In genomic region chr6:36441307-36441894, GRCh38 we compare ENCODE assay signal across 8 cellular contexts. TPM values are rescaled to one million over a fixed set of nuclear protein-coding genes. Genes with fewer than 3 reads are reported as not detected.
DNase-seq lines count a peak whose midpoint lies in the region; ATAC-seq and TF ChIP-seq lines count a peak whose summit lies in the region.

No MANE protein-coding gene starts in this region.

- H3K9ac ChIP-seq in neural cell (ENCODE audit: low read length): peak overlapping the region; percentile 32

- TF ChIP-seq EP300 in neural cell (conservative IDR thresholded peaks at IDR 0.05; ENCODE audit: poor library complexity, severe bottlenecking): no peak

- H3K4me3 Mint-ChIP-seq in stimulated activated naive CD8-positive, alpha-beta T cell treated with anti-CD3 and anti-CD28 coated beads, Interleukin-15, Interleukin-2, amounts not matched to agents 100 ng/mL and 50 ng/mL, for 24 hours: peak overlapping the region; percentile 96

- H3K27ac ChIP-seq in RWPE2 (ENCODE audit: poor library complexity, severe bottlenecking) (peak overlapping the region; percentile 78), neural cell (ENCODE audit: low read length) (peak overlapping the region; percentile 45)

- H3K79me2 ChIP-seq in neural cell (replicated peaks; ENCODE audit: insufficient read depth, low read length): peaks cover 21% of the 10 kb centered on the region

- no peaks in the 10 kb centered on the region for H3K27me3 Mint-ChIP-seq in stimulated activated naive CD8-positive, alpha-beta T cell treated with anti-CD3 and anti-CD28 coated beads, Interleukin-15, Interleukin-2, amounts not matched to agents 100 ng/mL and 50 ng/mL, for 24 hours

- no peaks in the 10 kb centered on the region for H3F3A ChIP-seq in neural cell (ENCODE audit: insufficient read depth, low read length, poor library complexity, severe bottlenecking)

- peaks cover 47% of the 10 kb centered on the region for H3K4me1 Mint-ChIP-seq in stimulated activated naive CD8-positive, alpha-beta T cell treated with anti-CD3 and anti-CD28 coated beads, Interleukin-15, Interleukin-2, amounts not matched to agents 100 ng/mL and 50 ng/mL, for 24 hours (ENCODE audit: low read depth)

- H3K9me3 ChIP-seq in RWPE2 (ENCODE audit: severe bottlenecking) (no peaks in the 10 kb centered on the region), neural cell (ENCODE audit: low read length) (no peaks in the 10 kb centered on the region)

- H3K36me3 ChIP-seq in RWPE2 (ENCODE audit: low read depth): peaks cover under 1% of the 10 kb centered on the region; the same call in 1 of the 2 replicates
- no peaks in the 10 kb centered on the region for H3K36me3 ChIP-seq in neural cell (ENCODE audit: insufficient read depth, low read length)

- TF ChIP-seq CTCF in RWPE2 (IDR thresholded peaks at IDR 0.05; ENCODE audit: poor library complexity, severe bottlenecking) (no peak), fibroblast of the aortic adventitia (IDR thresholded peaks at IDR 0.05; ENCODE audit: insufficient read depth, low read length) (no peak), neural cell (IDR thresholded peaks at IDR 0.05; ENCODE audit: poor library complexity, severe bottlenecking) (no peak)

- no peaks in the 10 kb centered on the region for H4K20me1 ChIP-seq in neural cell (ENCODE audit: insufficient read depth)

- DNase-seq in Caki2 (ENCODE audit: low read depth): peak; percentile 97
- DNase-seq in LHCN-M2 (ENCODE audit: low read depth): peak; percentile 97
- peak; percentile 91 for DNase-seq in RWPE2 (ENCODE audit: low spot score)
- peak; percentile 64 for DNase-seq in activated effector memory CD4-positive, alpha-beta T cell treated with Interleukin-2 at 50 U/mL for 16 hours
- peak; percentile 99 for DNase-seq in fibroblast of the aortic adventitia (ENCODE audit: low read depth)

- in situ Hi-C loops in Caki2 (cut with HindIII; ENCODE audit: low pct_unique_long_range_greater_than_20kb, low sequenced_read_pairs): no loop called here

- peak overlapping the region; percentile 52 for H2AFZ ChIP-seq in neural cell (ENCODE audit: low read depth, low read length)

- TF ChIP-seq RAD21 in neural cell (conservative IDR thresholded peaks at IDR 0.05): no peak

- H3K36me3 Mint-ChIP-seq in stimulated activated naive CD8-positive, alpha-beta T cell treated with anti-CD3 and anti-CD28 coated beads, Interleukin-15, Interleukin-2, amounts not matched to agents 100 ng/mL and 50 ng/mL, for 24 hours (ENCODE audit: low read depth): peaks cover 12% of the 10 kb centered on the region

- H3K4me2 ChIP-seq in neural cell (ENCODE audit: low read length): peak overlapping the region; percentile 55

- peak overlapping the region; percentile 87 for H3K27ac Mint-ChIP-seq in stimulated activated naive CD8-positive, alpha-beta T cell treated with anti-CD3 and anti-CD28 coated beads, Interleukin-15, Interleukin-2, amounts not matched to agents 100 ng/mL and 50 ng/mL, for 24 hours

- H3K27me3 ChIP-seq in RWPE2 (ENCODE audit: insufficient read depth, poor library complexity, severe bottlenecking) (no peaks in the 10 kb centered on the region), neural cell (ENCODE audit: insufficient read depth, low read depth, low read length) (no peaks in the 10 kb centered on the region)

- ATAC-seq in GM21576 (IDR thresholded peaks at IDR 0.05; ENCODE audit: unreplicated experiment) (peak; percentile 54), RWPE2 (ENCODE audit: low read depth) (peak; percentile 85)

- peaks cover 24% of the 10 kb centered on the region for H3K4me1 ChIP-seq in RWPE2 (ENCODE audit: insufficient read depth, poor library complexity, severe bottlenecking)

- no peaks in the 10 kb centered on the region for H3K9me3 Mint-ChIP-seq in stimulated activated naive CD8-positive, alpha-beta T cell treated with anti-CD3 and anti-CD28 coated beads, Interleukin-15, Interleukin-2, amounts not matched to agents 100 ng/mL and 50 ng/mL, for 24 hours

- no peaks in the 10 kb centered on the region for H3K9me2 ChIP-seq in neural cell (ENCODE audit: insufficient read depth, low read length)

- no peak overlapping the region for H3K4me3 ChIP-seq in RWPE2 (ENCODE audit: severe bottlenecking)
- H3K4me3 ChIP-seq in fibroblast of the aortic adventitia (ENCODE audit: low read depth, low read length): no peak overlapping the region
- peak overlapping the region; percentile 23 for H3K4me3 ChIP-seq in neural cell (ENCODE audit: low read length)

TF ChIP-seq in neural cell, 6 proteins besides CTCF, POLR2A, EP300 and RAD21:
- TF ChIP-seq, protein P1, sequence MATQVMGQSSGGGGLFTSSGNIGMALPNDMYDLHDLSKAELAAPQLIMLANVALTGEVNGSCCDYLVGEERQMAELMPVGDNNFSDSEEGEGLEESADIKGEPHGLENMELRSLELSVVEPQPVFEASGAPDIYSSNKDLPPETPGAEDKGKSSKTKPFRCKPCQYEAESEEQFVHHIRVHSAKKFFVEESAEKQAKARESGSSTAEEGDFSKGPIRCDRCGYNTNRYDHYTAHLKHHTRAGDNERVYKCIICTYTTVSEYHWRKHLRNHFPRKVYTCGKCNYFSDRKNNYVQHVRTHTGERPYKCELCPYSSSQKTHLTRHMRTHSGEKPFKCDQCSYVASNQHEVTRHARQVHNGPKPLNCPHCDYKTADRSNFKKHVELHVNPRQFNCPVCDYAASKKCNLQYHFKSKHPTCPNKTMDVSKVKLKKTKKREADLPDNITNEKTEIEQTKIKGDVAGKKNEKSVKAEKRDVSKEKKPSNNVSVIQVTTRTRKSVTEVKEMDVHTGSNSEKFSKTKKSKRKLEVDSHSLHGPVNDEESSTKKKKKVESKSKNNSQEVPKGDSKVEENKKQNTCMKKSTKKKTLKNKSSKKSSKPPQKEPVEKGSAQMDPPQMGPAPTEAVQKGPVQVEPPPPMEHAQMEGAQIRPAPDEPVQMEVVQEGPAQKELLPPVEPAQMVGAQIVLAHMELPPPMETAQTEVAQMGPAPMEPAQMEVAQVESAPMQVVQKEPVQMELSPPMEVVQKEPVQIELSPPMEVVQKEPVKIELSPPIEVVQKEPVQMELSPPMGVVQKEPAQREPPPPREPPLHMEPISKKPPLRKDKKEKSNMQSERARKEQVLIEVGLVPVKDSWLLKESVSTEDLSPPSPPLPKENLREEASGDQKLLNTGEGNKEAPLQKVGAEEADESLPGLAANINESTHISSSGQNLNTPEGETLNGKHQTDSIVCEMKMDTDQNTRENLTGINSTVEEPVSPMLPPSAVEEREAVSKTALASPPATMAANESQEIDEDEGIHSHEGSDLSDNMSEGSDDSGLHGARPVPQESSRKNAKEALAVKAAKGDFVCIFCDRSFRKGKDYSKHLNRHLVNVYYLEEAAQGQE (IDR thresholded peaks at IDR 0.05; ENCODE audit: borderline replicate concordance): no peak
- TF ChIP-seq TAF1 (IDR thresholded peaks at IDR 0.05; ENCODE audit: low read depth) (no peak), MXI1 (conservative IDR thresholded peaks at IDR 0.05; ENCODE audit: poor library complexity, severe bottlenecking) (no peak), EZH2 (IDR thresholded peaks at IDR 0.05; ENCODE audit: borderline replicate concordance, insufficient read depth, low read length, poor library complexity, severe bottlenecking) (no peak), SMC3 (conservative IDR thresholded peaks at IDR 0.05; ENCODE audit: poor library complexity) (no peak), POLR2AphosphoS5 (IDR thresholded peaks at IDR 0.05) (no peak)
TF ChIP-seq in neural cell: peak in this region for 0.

RNA-seq across cellular contexts. Expression of gene PXT1, which starts 1.3 kb away (rescaled TPM):
- 0.20 TPM in 1 of 2 replicates, not detected in the other for total RNA-seq in Caki2 (2014; rRNA removed; shearing (Covaris generic); ENCODE audit: low replicate concordance)
- total RNA-seq in LHCN-M2 (2014; rRNA removed) (0.06 TPM in 1 of 2 replicates, not detected in the other), fibroblast of the aortic adventitia (ENCODE audit: low replicate concordance) (not detected in 2 replicates)
- 0.02 TPM for polyA plus RNA-seq in LHCN-M2 (2012)
- polyA plus RNA-seq in neural cell: 0.24 TPM in 1 of 2 replicates, not detected in the other
- polyA minus RNA-seq in neural cell: not detected in 2 replicates

RNA-seq across cellular contexts. Expression of gene KCTD20, which starts 1.4 kb away (rescaled TPM):
- total RNA-seq in Caki2 (2014; rRNA removed; shearing (Covaris generic); ENCODE audit: low replicate concordance): 78.4 and 98.0 TPM in 2 replicates
- total RNA-seq in LHCN-M2 (2014; rRNA removed) (46.1 and 47.5 TPM in 2 replicates), fibroblast of the aortic adventitia (ENCODE audit: low replicate concordance) (48.6 and 57.6 TPM in 2 replicates)
- polyA plus RNA-seq in LHCN-M2 (2012): 28.3 TPM
- 32.4 and 37.6 TPM in 2 replicates for polyA plus RNA-seq in neural cell
- polyA minus RNA-seq in neural cell: 48.2 TPM in 2 replicates

RNA-seq across cellular contexts. Expression of gene ETV7, which starts 53.9 kb away (rescaled TPM):
- not detected in 2 replicates for total RNA-seq in Caki2 (2014; rRNA removed; shearing (Covaris generic); ENCODE audit: low replicate concordance)
- total RNA-seq in LHCN-M2 (2014; rRNA removed): 0.17 TPM in 1 of 2 replicates, not detected in the other
- 0.35 TPM for polyA plus RNA-seq in LHCN-M2 (2012)
- 0.09 TPM in 1 of 2 replicates, not detected in the other for total RNA-seq in fibroblast of the aortic adventitia (ENCODE audit: low replicate concordance)
- polyA plus RNA-seq in neural cell: 0.32 TPM in 1 of 2 replicates, not detected in the other
- polyA minus RNA-seq in neural cell: not detected in 2 replicates
